8 cellular contexts compared by ENCODE assay signal in genomic region chr19:19203012-19203856, GRCh38.
A peak's percentile ranks its signal among the peaks of the same experiment; 100 is the strongest.
DNase-seq lines count a peak whose midpoint lies in the region; ATAC-seq and FAIRE-seq lines count a peak whose summit lies in the region.

NR2C2AP (minus strand) TSS chr19:19203414; CDS start chr19:19203060, 354 bp downstream.

- ATAC-seq in GM19468 (IDR thresholded peaks at IDR 0.05; ENCODE audit: extremely low read depth, unreplicated experiment): peak; percentile 46

- peak; percentile 90 for FAIRE-seq in endometrium (lab: Jason Lieb, UNC)

- DNase-seq in CD1c-positive myeloid dendritic cell (ENCODE audit: extremely low spot score) (peak; percentile 96), HuH-7.5 (ENCODE audit: low spot score) (peak; percentile 100), OCI-M1 (lab: John Stamatoyannopoulos, UW) (peak; percentile 95), activated T-cell treated with anti-CD3 and anti-CD28 coated beads for 1 hour (ENCODE audit: low read depth) (peak; percentile 89), midbrain (lab: John Stamatoyannopoulos, UW) (peak; percentile 88)
- DNase-seq in stimulated activated CD8-positive, alpha-beta memory T cell treated with anti-CD3 and anti-CD28 coated beads, Interleukin-15, amount 100 ng/mL, for 48 hours (ENCODE audit: low read depth in 2 of 2): peak; percentile 87 to 88

Comparison
In these comparisons a context has a peak if more than half of its experiments do, and no peak if none do; other contexts are left out.
1. Peak in every context shown above with its lines: DNase-seq and ATAC-seq.